Comparison of ENCODE assay signal across 23 cellular contexts in genomic region chr11:61959678-61960077, GRCh38. TPM values are rescaled to one million over a fixed set of nuclear protein-coding genes. Genes with fewer than 3 reads are reported as not detected.
A peak's percentile ranks its signal among the peaks of the same experiment; 100 is the strongest.
DNase-seq lines count a peak whose midpoint lies in the region; ATAC-seq, FAIRE-seq and TF ChIP-seq lines count a peak whose summit lies in the region.
"Had no signal": no experiment of that assay in that cellular context is flagged by ENCODE, and none has a peak within 500 bp of the region (broad histone marks: within the 10 kb centered on the region; RNA-seq: fewer than 3 reads in every experiment).

No MANE protein-coding gene starts in this region.

- H4K20me1 ChIP-seq in K562 (replicated peaks; ENCODE audit: control insufficient read depth, insufficient read depth, low read length), result peaks cover 20% of the 10 kb centered on the region

- peak overlapping the region; percentile 100 for H3K27ac ChIP-seq in left ventricle myocardium inferior (replicated peaks)
- no peak overlapping the region for H3K27ac ChIP-seq in K562 (ENCODE audit: extremely low read depth, low read depth, low read length)
- no peak overlapping the region for H3K27ac ChIP-seq in aorta (ENCODE audit: low read depth in 1 of 2, low read length in 2 of 2)

- POLR2A ChIA-PET in K562 (lab: Yijun Ruan, JAX), result interaction anchor here (11.8 kb wide), 1 partner anchor 11 kb away, joined by 327 read pairs; the partner anchor contains the start of gene BEST1

- peaks cover 14% of the 10 kb centered on the region for H3K79me2 ChIP-seq in K562 (ENCODE audit: control insufficient read depth, insufficient read depth, low read length)

- TF ChIP-seq EP300 in K562 (IDR thresholded peaks at IDR 0.05; ENCODE audit: low read length), result no peak

- intact Hi-C loops in left ventricle myocardium inferior (cut with micrococcal nuclease) (loop anchor here (5.0 kb wide), 1 partner anchor 123 kb away; no protein-coding TSS in a partner anchor), Right ventricle myocardium superior (cut with DNase I) (loop anchor here (5.0 kb wide), 1 partner anchor 147 kb away; no protein-coding TSS in a partner anchor), K562 (cut with micrococcal nuclease) (no loop called here), aorta (cut with DNase I) (loop anchor here in 1 of 2 donors (10.0 kb wide), 1 partner anchor 145 kb away; the partner anchor contains the start of gene FADS1)

- no peak for TF ChIP-seq RAD21 in K562 (CRISPR knock-in tag; conservative IDR thresholded peaks at IDR 0.05 in 1 of 2, IDR thresholded peaks at IDR 0.05 in 1 of 2)

- H3K9me3 ChIP-seq in left ventricle myocardium inferior (replicated peaks), result no peaks in the 10 kb centered on the region
- no peaks in the 10 kb centered on the region for H3K9me3 ChIP-seq in K562 (replicated peaks; ENCODE audit: control insufficient read depth, insufficient read depth, low read depth, low read length)
- H3K9me3 ChIP-seq in aorta (ENCODE audit: control insufficient read depth, low read length), result no peaks in the 10 kb centered on the region
- H3K9me3 ChIP-seq: sigmoid colon had no signal

- no TSS peak for BruUV-seq in K562 (replicated peaks; lab: Mats Ljungman, UMichigan)

- peaks cover 6% of the 10 kb centered on the region for H3K9me1 ChIP-seq in K562 (ENCODE audit: control insufficient read depth, insufficient read depth, low read length)

- H3K4me1 ChIP-seq in left ventricle myocardium inferior (peaks cover 56% of the 10 kb centered on the region), K562 (replicated peaks in 1 of 2; ENCODE audit: control insufficient read depth in 2 of 2, insufficient read depth in 2 of 2, low read length in 2 of 2) (peaks cover 47% of the 10 kb centered on the region in 2 experiments), aorta (ENCODE audit: control insufficient read depth in 1 of 2, insufficient read depth in 2 of 2, low read length in 2 of 2) (no peaks in the 10 kb centered on the region)

- no peak overlapping the region for H3K4me2 ChIP-seq in K562 (ENCODE audit: insufficient read depth, low read length)

- no peak overlapping the region; a peak in 1 of 4 replicates for H3K9ac ChIP-seq in K562 (ENCODE audit: insufficient read depth in 1 of 2, low read depth in 2 of 2, low read length in 2 of 2)

- in situ Hi-C loops in K562 (cut with MboI), result no loop called here

- 86% methylated on average over 6 of the region's 6 CpGs for WGBS in K562 (ENCODE audit: insufficient coverage, low coverage, missing lambda C conversion rate)
- 89 to 93% methylated on average over 6 of the region's 6 CpGs for WGBS in aorta, 2 donors

- CTCF ChIA-PET in K562 (lab: Yijun Ruan, JAX; ENCODE audit: low intra/inter-chr PET ratio), result no interaction called here

- peaks cover 19% of the 10 kb centered on the region for H3K36me3 ChIP-seq in left ventricle myocardium inferior
- peaks cover 17% of the 10 kb centered on the region for H3K36me3 ChIP-seq in K562 (ENCODE audit: control insufficient read depth, insufficient read depth, low read length)
- no peaks in the 10 kb centered on the region for H3K36me3 ChIP-seq in aorta (ENCODE audit: control insufficient read depth in 1 of 2, insufficient read depth in 2 of 2, low read length in 1 of 2)

- ATAC-seq in Right ventricle myocardium superior (ENCODE audit: poor library complexity) (no peak), K562 (no peak), aorta (ENCODE audit: low FRiP score) (no peak), GM19397 (IDR thresholded peaks at IDR 0.05; ENCODE audit: unreplicated experiment) (no peak)
- ATAC-seq: stimulated activated effector memory CD8-positive, alpha-beta T cell treated with anti-CD3 and anti-CD28 coated beads, Interleukin-12 subunit alpha, Interleukin-12 subunit beta, amount 100 ng/mL, for 72 hours had no signal

- TF ChIP-seq CTCF in left ventricle myocardium inferior (IDR thresholded peaks at IDR 0.05; ENCODE audit: borderline replicate concordance), result no peak
- no peak for TF ChIP-seq CTCF in K562 (IDR thresholded peaks at IDR 0.05 in 2 of 3, conservative IDR thresholded peaks at IDR 0.05 in 1 of 3; ENCODE audit: insufficient read depth in 2 of 3, low read depth in 1 of 3, low read length in 3 of 3)

- H3K4me3 ChIP-seq in left ventricle myocardium inferior (no peak overlapping the region), K562 (no peak overlapping the region), aorta (ENCODE audit: low read length in 2 of 2) (no peak overlapping the region)
- H3K4me3 ChIP-seq: sigmoid colon had no signal

- H3K27me3 ChIP-seq in left ventricle myocardium inferior (ENCODE audit: low read depth) (peaks cover 6% of the 10 kb centered on the region), K562 (ENCODE audit: control insufficient read depth in 2 of 2, insufficient read depth in 2 of 2, low read length in 2 of 2) (no peaks in the 10 kb centered on the region), aorta (ENCODE audit: control insufficient read depth in 1 of 2, insufficient read depth in 2 of 2, low read length in 1 of 2) (no peaks in the 10 kb centered on the region)

- DNase-seq in left ventricle myocardium inferior, result no peak
- DNase-seq in Right ventricle myocardium superior, result no peak
- peak in 1 of 4 experiments; percentile 3 for DNase-seq in K562 (ENCODE audit: extremely low read depth in 1 of 4, low spot score in 3 of 4)
- DNase-seq in mesenteric fat pad (ENCODE audit: low spot score), result peak; percentile 81
- DNase-seq in aorta, result peak; percentile 39 to 43
- no peak for DNase-seq in NCI-H526 treated with DMSO at 0.1 percent for 48 hours (lab: John Stamatoyannopoulos, UW)
- no peak for DNase-seq in medulla oblongata (ENCODE audit: extremely low spot score)
- DNase-seq: activated CD4-positive, alpha-beta T cell treated with anti-CD3 and anti-CD28 coated beads for 36 hours; activated naive CD4-positive, alpha-beta T cell; amygdala; CD4-positive, alpha-beta memory T cell; DMS79; mesenchymal stem cell; naive B cell; NCI-H1417; NCI-H524; sigmoid colon; SW 1271 had no signal

- H2AFZ ChIP-seq in K562 (ENCODE audit: low read depth, low read length), result no peak overlapping the region

- TF ChIP-seq POLR2A in K562 (conservative IDR thresholded peaks at IDR 0.05), result no peak

- FAIRE-seq in K562 (lab: Jason Lieb, UNC), result no peak
- FAIRE-seq: frontal cortex, GM12891, H54 had no signal

RNA-seq across cellular contexts. Expression of gene FTH1, which starts 7.8 kb away (rescaled TPM):
- total RNA-seq in left ventricle myocardium inferior (2,346 TPM), Right ventricle myocardium superior (2,228 TPM), K562 (2014; rRNA removed) (542 and 714 TPM in 2 replicates), K562 (2014; rRNA removed; fragmentation: Illumina TruSeq; extraction: Trizol) (854 and 941 TPM in 2 replicates), K562 (2015; rRNA removed; fragmentation: Illumina TruSeq; extraction: Trizol) (794 and 802 TPM in 2 replicates), K562 (2021) (1,987 and 1,991 TPM in 2 replicates), mesenteric fat pad (7,690 TPM), aorta (1,000 to 10,000 TPM; 2,602 to 2,677 TPM)
- total RNA-seq in K562 (2011; cell fraction: chromatin; rRNA removed; ENCODE audit: low replicate concordance), result 340 and 424 TPM in 2 replicates
- total RNA-seq in K562 (2011; cell fraction: nucleolus; rRNA removed), result 235 and 254 TPM in 2 replicates
- 466 and 809 TPM in 2 replicates for total RNA-seq in K562 (2011; cell fraction: nucleoplasm; rRNA removed)
- polyA plus RNA-seq in K562 (2011; rRNA removed) (692 and 749 TPM in 2 replicates), K562 (2014; fragmentation: Illumina TruSeq; extraction: Trizol) (2,369 and 3,146 TPM in 2 replicates), K562 (2014; fragmentation: Nextera tagmentation; extraction: Ambion mirVana) (100 to 1,000 TPM; 370 to 426 TPM), K562 (2014; rRNA removed) (1,104 and 1,916 TPM in 2 replicates), aorta (1,000 to 10,000 TPM; 5,184 to 9,506 TPM)
- 753 and 1,113 TPM in 2 replicates for polyA plus RNA-seq in K562 (2011; cell fraction: cytosol; rRNA removed)
- 360 and 464 TPM in 2 replicates for polyA plus RNA-seq in K562 (2011; cell fraction: nucleus; rRNA removed)
- 2,840 and 5,114 TPM in 2 replicates for polyA plus RNA-seq in K562 (2012)
- 797 and 971 TPM in 2 replicates for polyA minus RNA-seq in K562 (2011; rRNA and poly(A)+ RNA removed)
- polyA minus RNA-seq in K562 (2011; cell fraction: cytosol; rRNA and poly(A)+ RNA removed), result 687 and 1,035 TPM in 2 replicates
- polyA minus RNA-seq in K562 (2011; cell fraction: nucleus; rRNA and poly(A)+ RNA removed), result 101 and 228 TPM in 2 replicates

RNA-seq across cellular contexts. Expression of gene BEST1, which starts 9.5 kb away (rescaled TPM):
- total RNA-seq in left ventricle myocardium inferior, result 0.58 TPM
- total RNA-seq in Right ventricle myocardium superior, result 1.3 TPM
- 4.5 and 6.1 TPM in 2 replicates for total RNA-seq in K562 (2011; cell fraction: chromatin; rRNA removed; ENCODE audit: low replicate concordance)
- total RNA-seq in K562 (2011; cell fraction: nucleolus; rRNA removed), result 4.7 and 5.5 TPM in 2 replicates
- total RNA-seq in K562 (2011; cell fraction: nucleoplasm; rRNA removed), result 4.4 and 5.5 TPM in 2 replicates
- total RNA-seq in K562 (2014; rRNA removed), result 0.36 and 0.61 TPM in 2 replicates
- total RNA-seq in K562 (2014; rRNA removed; fragmentation: Illumina TruSeq; extraction: Trizol), result 0.35 and 0.40 TPM in 2 replicates
- total RNA-seq in K562 (2015; rRNA removed; fragmentation: Illumina TruSeq; extraction: Trizol), result 0.07 and 0.11 TPM in 2 replicates
- total RNA-seq in K562 (2021), result 0.85 and 1.0 TPM in 2 replicates
- 0.22 and 0.49 TPM in 2 replicates for polyA plus RNA-seq in K562 (2011; rRNA removed)
- 0.15 and 0.35 TPM in 2 replicates for polyA plus RNA-seq in K562 (2011; cell fraction: cytosol; rRNA removed)
- polyA plus RNA-seq in K562 (2011; cell fraction: nucleus; rRNA removed), result 1.4 and 1.9 TPM in 2 replicates
- polyA plus RNA-seq in K562 (2012), result 1.0 and 15.0 TPM in 2 replicates
- polyA plus RNA-seq in K562 (2014; fragmentation: Illumina TruSeq; extraction: Trizol), result 0.73 and 0.86 TPM in 2 replicates
- under 1 TPM; 0.27 to 0.62 TPM for polyA plus RNA-seq in K562 (2014; fragmentation: Nextera tagmentation; extraction: Ambion mirVana)
- polyA plus RNA-seq in K562 (2014; rRNA removed), result 1.3 TPM in 2 replicates
- polyA minus RNA-seq in K562 (2011; rRNA and poly(A)+ RNA removed), result 0.28 and 0.66 TPM in 2 replicates
- not detected in 2 replicates for polyA minus RNA-seq in K562 (2011; cell fraction: cytosol; rRNA and poly(A)+ RNA removed)
- 0.67 and 2.3 TPM in 2 replicates for polyA minus RNA-seq in K562 (2011; cell fraction: nucleus; rRNA and poly(A)+ RNA removed)
- total RNA-seq in mesenteric fat pad, result 13.2 TPM
- total RNA-seq in aorta, result 1 to 10 TPM; 3.9 to 8.0 TPM
- polyA plus RNA-seq in aorta, result 1 to 10 TPM; 3.5 to 4.1 TPM

RNA-seq across cellular contexts. Expression of gene RAB3IL1, which starts 42.3 kb away (rescaled TPM):
- total RNA-seq in left ventricle myocardium inferior (9.5 TPM), Right ventricle myocardium superior (10.8 TPM), K562 (2014; rRNA removed) (17.6 and 19.8 TPM in 2 replicates), K562 (2014; rRNA removed; fragmentation: Illumina TruSeq; extraction: Trizol) (2.0 and 3.7 TPM in 2 replicates), K562 (2015; rRNA removed; fragmentation: Illumina TruSeq; extraction: Trizol) (8.9 and 10.3 TPM in 2 replicates), K562 (2021) (42.6 and 46.2 TPM in 2 replicates), mesenteric fat pad (36.5 TPM), aorta (10 to 100 TPM; 23.8 to 45.2 TPM)
- 21.2 and 46.4 TPM in 2 replicates for total RNA-seq in K562 (2011; cell fraction: chromatin; rRNA removed; ENCODE audit: low replicate concordance)
- 27.3 and 33.0 TPM in 2 replicates for total RNA-seq in K562 (2011; cell fraction: nucleolus; rRNA removed)
- 19.3 and 24.0 TPM in 2 replicates for total RNA-seq in K562 (2011; cell fraction: nucleoplasm; rRNA removed)
- polyA plus RNA-seq in K562 (2011; rRNA removed) (15.5 and 17.7 TPM in 2 replicates), K562 (2014; fragmentation: Illumina TruSeq; extraction: Trizol) (25.1 and 31.8 TPM in 2 replicates), K562 (2014; fragmentation: Nextera tagmentation; extraction: Ambion mirVana) (under 1 TPM; 0.15 to 0.25 TPM), K562 (2014; rRNA removed) (28.2 and 29.7 TPM in 2 replicates), aorta (10 to 100 TPM in 1 of 2 donors, 1 to 10 TPM in 1; 6.4 to 11.4 TPM)
- polyA plus RNA-seq in K562 (2011; cell fraction: cytosol; rRNA removed), result 18.3 and 41.7 TPM in 2 replicates
- 25.8 and 42.6 TPM in 2 replicates for polyA plus RNA-seq in K562 (2011; cell fraction: nucleus; rRNA removed)
- polyA plus RNA-seq in K562 (2012), result 15.9 and 29.1 TPM in 2 replicates
- 6.1 and 11.2 TPM in 2 replicates for polyA minus RNA-seq in K562 (2011; rRNA and poly(A)+ RNA removed)
- polyA minus RNA-seq in K562 (2011; cell fraction: cytosol; rRNA and poly(A)+ RNA removed), result 22.8 and 26.0 TPM in 2 replicates
- 13.3 and 13.9 TPM in 2 replicates for polyA minus RNA-seq in K562 (2011; cell fraction: nucleus; rRNA and poly(A)+ RNA removed)
- polyA plus RNA-seq: CD4-positive, alpha-beta memory T cell had no signal

Comparison
In these comparisons a context has a peak if more than half of its experiments do, and no peak if none do; other contexts are left out.
1. DNase-seq: peak in mesenteric fat pad (single experiment) and aorta (2 of 2); none in left ventricle myocardium inferior (single experiment), Right ventricle myocardium superior (single experiment), NCI-H526 treated with DMSO at 0.1 percent for 48 hours (single experiment) and medulla oblongata (single experiment).